11 cellular contexts compared by ENCODE assay signal in the genomic region with DNA sequence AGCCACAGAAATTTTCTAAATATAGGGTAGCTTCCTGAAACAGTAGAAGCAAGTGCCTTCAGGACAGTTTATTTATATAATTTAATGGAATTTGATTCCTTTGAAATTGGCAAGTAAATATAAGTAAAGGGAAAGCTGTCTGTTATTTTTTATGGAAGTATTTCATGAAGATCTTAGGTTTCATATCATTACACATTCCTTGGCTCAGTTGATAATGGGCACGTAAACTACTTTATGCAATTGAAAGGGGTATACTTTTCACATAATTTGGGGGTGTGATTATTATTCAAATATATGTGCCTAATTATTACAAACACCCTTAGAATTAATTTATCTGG.
DNase-seq lines count a peak whose midpoint lies in the region; ATAC-seq, FAIRE-seq and TF ChIP-seq lines count a peak whose summit lies in the region.
"Had no signal": no experiment of that assay in that cellular context is flagged by ENCODE, and none has a peak within 500 bp of the region (broad histone marks: within the 10 kb centered on the region; RNA-seq: fewer than 3 reads in every experiment).

No MANE protein-coding gene starts in this region.

- H3K79me2 ChIP-seq in GM23338 (replicated peaks; ENCODE audit: insufficient read depth) = no peaks in the 10 kb centered on the region
- no peaks in the 10 kb centered on the region for H3K79me2 ChIP-seq in endothelial cell of umbilical vein (ENCODE audit: control insufficient read depth, insufficient read depth, low read length)
- no peaks in the 10 kb centered on the region for H3K79me2 ChIP-seq in neural progenitor cell (ENCODE audit: low read depth)

- no peak for ATAC-seq in GM23338
- ATAC-seq in Panc1 = no peak

- DNase-seq in GM23338 (ENCODE audit: low spot score) = no peak
- DNase-seq in Panc1 (ENCODE audit: low read depth, low spot score) = no peak
- no peak for DNase-seq in endothelial cell of umbilical vein (ENCODE audit: low read depth, low spot score)
- no peak for DNase-seq in cerebellar cortex (ENCODE audit: low spot score)
- no peak for DNase-seq in SHP77 (lab: John Stamatoyannopoulos, UW)
- no peak for DNase-seq in neural progenitor cell (ENCODE audit: low spot score)
- no peak for DNase-seq in WERI-Rb-1
- DNase-seq: NCI-H526 treated with DMSO at 0.1 percent for 48 hours had no signal

- H4K20me1 ChIP-seq in GM23338 (replicated peaks; ENCODE audit: insufficient read depth) (no peaks in the 10 kb centered on the region), endothelial cell of umbilical vein (replicated peaks; ENCODE audit: control insufficient read depth, extremely low read depth, insufficient read depth, low read length) (no peaks in the 10 kb centered on the region), neural progenitor cell (ENCODE audit: low read depth) (no peaks in the 10 kb centered on the region)

- H3K9me3 Mint-ChIP-seq in GM23338 = peaks cover 30% of the 10 kb centered on the region
- H3K9me3 Mint-ChIP-seq in neural progenitor cell = peaks cover 2% of the 10 kb centered on the region

- in situ Hi-C loops in Panc1 (cut with HindIII; ENCODE audit: low pct_unique_long_range_greater_than_20kb, low sequenced_read_pairs) = no loop called here

- H3K27ac Mint-ChIP-seq in GM23338 = peak overlapping the region; percentile 94
- H3K27ac Mint-ChIP-seq in neural progenitor cell = no peak overlapping the region
- H3K27ac Mint-ChIP-seq: memory B cell had no signal

- H3K36me3 ChIP-seq in GM23338 (ENCODE audit: insufficient read depth) (0 out of 2 replicates have a peak, but pooled peaks cover 4% of the 10 kb centered on the region), Panc1 (ENCODE audit: control insufficient read depth, insufficient read depth, low read length) (no peaks in the 10 kb centered on the region), endothelial cell of umbilical vein (ENCODE audit: control insufficient read depth in 2 of 2, extremely low read depth in 1 of 2, insufficient read depth in 2 of 2, low read length in 2 of 2) (no peaks in the 10 kb centered on the region), skeletal muscle satellite cell (ENCODE audit: insufficient read depth, low read length) (no peaks in the 10 kb centered on the region), neural progenitor cell (no peaks in the 10 kb centered on the region), WERI-Rb-1 (no peaks in the 10 kb centered on the region)

- H3K9ac ChIP-seq in endothelial cell of umbilical vein (replicated peaks; ENCODE audit: extremely low read depth, insufficient read depth, low read length) (no peak overlapping the region), skeletal muscle satellite cell (ENCODE audit: low read depth, low read length) (no peak overlapping the region), neural progenitor cell (no peak overlapping the region)

- H3K4me1 ChIP-seq in GM23338 (ENCODE audit: insufficient read depth) (no peaks in the 10 kb centered on the region; the same call in 1 of the 2 replicates), Panc1 (ENCODE audit: control insufficient read depth, insufficient read depth, low read length) (peaks cover 8% of the 10 kb centered on the region), endothelial cell of umbilical vein (ENCODE audit: control insufficient read depth, extremely low read depth, insufficient read depth, low read length) (peaks cover 16% of the 10 kb centered on the region), skeletal muscle satellite cell (ENCODE audit: control insufficient read depth, insufficient read depth, low read length) (peaks cover 7% of the 10 kb centered on the region), neural progenitor cell (peaks cover 9% of the 10 kb centered on the region)

- H3K4me3 Mint-ChIP-seq in GM23338 (no peak overlapping the region), neural progenitor cell (no peak overlapping the region)
- H3K4me3 Mint-ChIP-seq: memory B cell had no signal

- peaks cover 23% of the 10 kb centered on the region for H3K36me3 Mint-ChIP-seq in GM23338 (ENCODE audit: low read depth)
- peaks cover 2% of the 10 kb centered on the region for H3K36me3 Mint-ChIP-seq in neural progenitor cell

- H3F3A ChIP-seq in GM23338 (replicated peaks; ENCODE audit: low read depth) (no peaks in the 10 kb centered on the region), neural progenitor cell (ENCODE audit: low read depth) (no peaks in the 10 kb centered on the region)

- TF ChIP-seq POLR2A in endothelial cell of umbilical vein (IDR thresholded peaks at IDR 0.05; ENCODE audit: low read depth, low read length) = no peak

- no peak overlapping the region for H3K4me3 ChIP-seq in GM23338
- no peak overlapping the region for H3K4me3 ChIP-seq in Panc1 (ENCODE audit: low read depth in 2 of 2, low read length in 2 of 2)
- H3K4me3 ChIP-seq in endothelial cell of umbilical vein (replicated peaks in 1 of 3; ENCODE audit: insufficient read depth in 1 of 3, low read depth in 1 of 3, low read length in 3 of 3) = no peak overlapping the region
- peak overlapping the region; percentile 51 for H3K4me3 ChIP-seq in skeletal muscle satellite cell (ENCODE audit: low read length)
- no peak overlapping the region for H3K4me3 ChIP-seq in neural progenitor cell
- H3K4me3 ChIP-seq in WERI-Rb-1 (ENCODE audit: low read depth, low read length) = no peak overlapping the region

- H3K9me3 ChIP-seq in Panc1 (ENCODE audit: control insufficient read depth, insufficient read depth, low read depth, low read length) (peaks cover 4% of the 10 kb centered on the region; the same call in 1 of the 2 replicates), endothelial cell of umbilical vein (replicated peaks; ENCODE audit: control insufficient read depth, insufficient read depth, low read length) (no peaks in the 10 kb centered on the region), skeletal muscle satellite cell (replicated peaks; ENCODE audit: low read length) (no peaks in the 10 kb centered on the region), neural progenitor cell (ENCODE audit: low read depth) (no peaks in the 10 kb centered on the region), WERI-Rb-1 (ENCODE audit: severe bottlenecking) (no peaks in the 10 kb centered on the region)

- no peaks in the 10 kb centered on the region for H3K9me2 ChIP-seq in GM23338 (ENCODE audit: insufficient read depth)

- CTCF ChIA-PET in Panc1 (lab: Charles Lee) = no interaction called here
- CTCF ChIA-PET in endothelial cell of umbilical vein (lab: Charles Lee) = interaction anchor here (0.7 to 1.9 kb wide), 3 partner anchors 25 to 181 kb away, joined by 3 to 5 read pairs (median 4); no protein-coding TSS in a partner anchor

- H3K4me1 Mint-ChIP-seq in GM23338 (peaks cover 15% of the 10 kb centered on the region; the same call in 2 of the 3 replicates), neural progenitor cell (peaks cover 12% of the 10 kb centered on the region)
- H3K4me1 Mint-ChIP-seq: memory B cell had no signal

- H3K4me2 ChIP-seq in GM23338 (no peak overlapping the region), endothelial cell of umbilical vein (ENCODE audit: insufficient read depth, low read length) (peak overlapping the region; percentile 21), skeletal muscle satellite cell (ENCODE audit: low read length) (peak overlapping the region; percentile 55), neural progenitor cell (no peak overlapping the region)

- no peak for TF ChIP-seq CTCF in GM23338 (conservative IDR thresholded peaks at IDR 0.05; ENCODE audit: low read depth in 2 of 2)
- TF ChIP-seq CTCF in Panc1 (IDR thresholded peaks at IDR 0.05) = no peak
- TF ChIP-seq CTCF in endothelial cell of umbilical vein (IDR thresholded peaks at IDR 0.05; ENCODE audit: extremely low read depth in 1 of 2, insufficient read depth in 1 of 2, low read depth in 1 of 2, low read length in 2 of 2) = no peak
- no peak for TF ChIP-seq CTCF in neural progenitor cell (IDR thresholded peaks at IDR 0.05)
- no peak for TF ChIP-seq CTCF in WERI-Rb-1 (IDR thresholded peaks at IDR 0.05; ENCODE audit: low read depth, low read length)

- no peaks in the 10 kb centered on the region for H3K9me1 ChIP-seq in endothelial cell of umbilical vein (replicated peaks; ENCODE audit: control insufficient read depth, extremely low read depth, insufficient read depth, low read length)

- intact Hi-C loops in Panc1 (cut with micrococcal nuclease; ENCODE audit: unreplicated experiment) = no loop called here
- intact Hi-C loops in endothelial cell of umbilical vein (cut with micrococcal nuclease) = loop anchor here (5.0 kb wide), 1 partner anchor 73 kb away; a partner anchor contains a TSS

- no peak overlapping the region for H2AFZ ChIP-seq in GM23338
- peak overlapping the region; percentile 58 for H2AFZ ChIP-seq in endothelial cell of umbilical vein (ENCODE audit: low read depth, low read length)
- no peak overlapping the region for H2AFZ ChIP-seq in neural progenitor cell (replicated peaks)

- POLR2A ChIA-PET in Panc1 (lab: Charles Lee) (no interaction called here), endothelial cell of umbilical vein (lab: Charles Lee) (interaction anchor here (0.6 kb wide), 1 partner anchor 28 kb away, joined by 5 read pairs; no protein-coding TSS in a partner anchor)

- H3K27ac ChIP-seq in GM23338 (ENCODE audit: low read depth) (peak overlapping the region; percentile 94), Panc1 (ENCODE audit: low read length) (peak overlapping the region; percentile 75), endothelial cell of umbilical vein (ENCODE audit: insufficient read depth, low read depth, low read length) (no peak overlapping the region), neural progenitor cell (no peak overlapping the region), WERI-Rb-1 (no peak overlapping the region)

- dilution Hi-C loops in endothelial cell of umbilical vein (cut with MboI; ENCODE audit: extremely low pct_ligation_motif_present, low sequenced_read_pairs) = no loop called here

- BruUV-seq in Panc1 (replicated peaks; lab: Mats Ljungman, UMichigan) (no TSS peak), endothelial cell of umbilical vein (replicated peaks; lab: Mats Ljungman, UMichigan) (no TSS peak)

- FAIRE-seq in endothelial cell of umbilical vein (lab: Jason Lieb, UNC) = no peak
- FAIRE-seq: D721Med had no signal

- no peaks in the 10 kb centered on the region for H3K27me3 Mint-ChIP-seq in GM23338 (ENCODE audit: insufficient read depth, low read depth, poor library complexity)
- H3K27me3 Mint-ChIP-seq in neural progenitor cell (ENCODE audit: insufficient read depth, low read depth) = no peaks in the 10 kb centered on the region

- H3K27me3 ChIP-seq in GM23338 (ENCODE audit: insufficient read depth) = no peaks in the 10 kb centered on the region
- H3K27me3 ChIP-seq in Panc1 (ENCODE audit: control insufficient read depth, insufficient read depth, low read length) = no peaks in the 10 kb centered on the region
- no peaks in the 10 kb centered on the region for H3K27me3 ChIP-seq in endothelial cell of umbilical vein (ENCODE audit: control insufficient read depth in 2 of 2, insufficient read depth in 2 of 2, low read length in 2 of 2)
- H3K27me3 ChIP-seq in skeletal muscle satellite cell (ENCODE audit: control insufficient read depth, insufficient read depth, low read length) = no peaks in the 10 kb centered on the region
- H3K27me3 ChIP-seq in neural progenitor cell = no peaks in the 10 kb centered on the region
- no peaks in the 10 kb centered on the region for H3K27me3 ChIP-seq in WERI-Rb-1 (ENCODE audit: insufficient read depth, low read depth, severe bottlenecking)

TF ChIP-seq in GM23338, 12 proteins besides CTCF, POLR2A, EP300 and RAD21 (continues in another document):
- TF ChIP-seq NANOG (IDR thresholded peaks at IDR 0.05; ENCODE audit: borderline replicate concordance) = no peak

Comparison
In these comparisons a context has a peak if more than half of its experiments do, and no peak if none do; other contexts are left out.
1. H3K27ac ChIP-seq: peak in GM23338 (single experiment) and Panc1 (single experiment); none in endothelial cell of umbilical vein (single experiment), neural progenitor cell (single experiment) and WERI-Rb-1 (single experiment).
2. H3K4me2 ChIP-seq: peak in endothelial cell of umbilical vein (single experiment) and skeletal muscle satellite cell (single experiment); none in GM23338 (single experiment) and neural progenitor cell (single experiment).